ENCODE assay signal across 1 cellular context in the genomic region with DNA sequence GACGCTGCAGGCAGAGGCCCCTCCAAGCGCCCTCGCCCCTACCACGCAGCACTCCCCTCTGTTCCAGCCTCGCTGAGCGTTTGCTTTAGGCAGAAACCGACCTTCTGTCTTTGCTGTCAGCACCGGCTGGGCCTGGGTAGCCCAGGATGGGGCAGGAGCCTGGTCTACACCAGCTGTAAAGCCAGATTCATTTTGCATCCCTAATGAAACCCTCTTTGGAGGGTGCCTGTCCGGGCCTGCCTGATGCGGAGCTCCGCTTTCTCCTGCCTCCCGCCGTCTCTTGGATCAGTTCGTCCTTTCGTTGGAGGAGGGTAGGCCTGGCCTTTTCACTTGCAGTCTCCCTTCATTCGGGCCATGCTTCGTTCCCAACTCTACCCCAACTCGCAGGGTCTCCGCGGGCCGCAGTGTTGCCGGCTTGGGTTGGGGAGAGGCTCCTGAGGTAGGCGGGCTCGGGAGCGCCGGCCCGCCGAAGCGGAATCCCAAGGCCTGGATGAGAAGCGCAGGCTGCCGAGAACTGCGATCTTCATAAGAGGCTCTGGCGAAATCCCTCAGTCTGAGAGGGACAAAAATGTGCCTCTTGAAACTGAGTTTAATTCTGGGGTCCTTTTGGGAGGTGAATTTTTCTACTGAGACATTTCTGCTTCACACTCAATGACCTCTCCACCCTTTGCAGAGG.
TF ChIP-seq lines count a peak whose summit lies in the region.

No MANE protein-coding gene starts in this region.

TF ChIP-seq in SK-N-SH treated with all-trans-retinoic acid at 6 μM for 48 hours, 23 proteins besides CTCF, POLR2A, EP300 and RAD21 (continued from another document):
- TF ChIP-seq, protein P1, sequence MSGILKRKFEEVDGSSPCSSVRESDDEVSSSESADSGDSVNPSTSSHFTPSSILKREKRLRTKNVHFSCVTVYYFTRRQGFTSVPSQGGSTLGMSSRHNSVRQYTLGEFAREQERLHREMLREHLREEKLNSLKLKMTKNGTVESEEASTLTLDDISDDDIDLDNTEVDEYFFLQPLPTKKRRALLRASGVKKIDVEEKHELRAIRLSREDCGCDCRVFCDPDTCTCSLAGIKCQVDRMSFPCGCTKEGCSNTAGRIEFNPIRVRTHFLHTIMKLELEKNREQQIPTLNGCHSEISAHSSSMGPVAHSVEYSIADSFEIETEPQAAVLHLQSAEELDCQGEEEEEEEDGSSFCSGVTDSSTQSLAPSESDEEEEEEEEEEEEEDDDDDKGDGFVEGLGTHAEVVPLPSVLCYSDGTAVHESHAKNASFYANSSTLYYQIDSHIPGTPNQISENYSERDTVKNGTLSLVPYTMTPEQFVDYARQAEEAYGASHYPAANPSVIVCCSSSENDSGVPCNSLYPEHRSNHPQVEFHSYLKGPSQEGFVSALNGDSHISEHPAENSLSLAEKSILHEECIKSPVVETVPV (CRISPR knock-in tag; IDR thresholded peaks at IDR 0.05): no peak
- TF ChIP-seq ZFP30 (CRISPR knock-in tag; IDR thresholded peaks at IDR 0.05) (no peak), ZNF565 (CRISPR knock-in tag; conservative IDR thresholded peaks at IDR 0.05; ENCODE audit: low read depth) (no peak), RARB (CRISPR knock-in tag; IDR thresholded peaks at IDR 0.05) (no peak), PATZ1 (CRISPR knock-in tag; IDR thresholded peaks at IDR 0.05; ENCODE audit: borderline replicate concordance) (no peak), ZC3H10 (CRISPR knock-in tag; IDR thresholded peaks at IDR 0.05) (no peak), ESRRG (CRISPR knock-in tag; IDR thresholded peaks at IDR 0.05) (no peak), TCF4 (CRISPR knock-in tag; IDR thresholded peaks at IDR 0.05; ENCODE audit: borderline replicate concordance) (no peak)
TF ChIP-seq in SK-N-SH treated with all-trans-retinoic acid at 6 μM for 48 hours: peak in this region for 0.
